In genomic region chr1:198893763-198894444, GRCh38 we compare ENCODE assay signal across 26 cellular contexts.
DNase-seq lines count a peak whose midpoint lies in the region; ATAC-seq and TF ChIP-seq lines count a peak whose summit lies in the region.
"Had no signal": no experiment of that assay in that cellular context is flagged by ENCODE, and none has a peak within 500 bp of the region (broad histone marks: within the 10 kb centered on the region; RNA-seq: fewer than 3 reads in every experiment).

No MANE protein-coding gene starts in this region.

- H3K9me3 Mint-ChIP-seq in endothelial cell (ENCODE audit: unreplicated experiment) (no peaks in the 10 kb centered on the region), osteocyte (ENCODE audit: unreplicated experiment) (no peaks in the 10 kb centered on the region)
- H3K9me3 Mint-ChIP-seq: activated T-cell treated with anti-CD3 and anti-CD28 coated beads, Interleukin-2, amount 50 U/mL, for 72 hours; CD4-positive, CD25-positive, alpha-beta regulatory T cell; memory B cell; stimulated activated naive CD8-positive, alpha-beta T cell treated with anti-CD3 and anti-CD28 coated beads, Interleukin-15, Interleukin-2, amounts not matched to agents 100 ng/mL and 50 ng/mL, for 24 hours had no signal

- peaks cover 24% of the 10 kb centered on the region for H3K4me1 ChIP-seq in GM23248 (ENCODE audit: insufficient read depth)
- H3K4me1 ChIP-seq in adipocyte (ENCODE audit: control insufficient read depth, insufficient read depth, low read length), result peaks cover 7% of the 10 kb centered on the region
- H3K4me1 ChIP-seq: colonic mucosa, HAP-1, uterus had no signal

- 98 to 100% methylated on average over 4 of the region's 4 CpGs for WGBS in GM23248 (ENCODE audit: low coverage in 1 of 2, low lambda C conversion rate in 2 of 2, missing lambda C conversion rate in 2 of 2), 2 experiments

- ATAC-seq in GM19397 (IDR thresholded peaks at IDR 0.05; ENCODE audit: unreplicated experiment) (no peak), HG03108 (IDR thresholded peaks at IDR 0.05; ENCODE audit: unreplicated experiment) (no peak)
- ATAC-seq: activated CD8-positive, alpha-beta memory T cell treated with anti-CD3 and anti-CD28 coated beads, Interleukin-2, amount 10 ng/mL, durations not matched to agents 7 days and 5 days; activated T-cell treated with anti-CD3 and anti-CD28 coated beads, Interleukin-2, amount 50 U/mL, for 72 hours had no signal

- H3K9ac ChIP-seq in GM23248 (no peak overlapping the region), adipocyte (ENCODE audit: low read length) (no peak overlapping the region)
- H3K9ac ChIP-seq: KMS-11 had no signal

- H3K9me2 ChIP-seq in GM23248 (ENCODE audit: insufficient read depth), result no peaks in the 10 kb centered on the region

- H3K4me3 ChIP-seq in GM23248, result no peak overlapping the region
- H3K4me3 ChIP-seq in adipocyte (ENCODE audit: low read length), result no peak overlapping the region
- H3K4me3 ChIP-seq: adrenal gland, colonic mucosa, HAP-1, uterus had no signal

- H2AFZ ChIP-seq in GM23248, result no peak overlapping the region

- H3K4me1 Mint-ChIP-seq in endothelial cell (ENCODE audit: unreplicated experiment) (peaks cover 40% of the 10 kb centered on the region), osteocyte (ENCODE audit: unreplicated experiment) (peaks cover 60% of the 10 kb centered on the region)
- H3K4me1 Mint-ChIP-seq: activated CD8-positive, alpha-beta memory T cell treated with anti-CD3 and anti-CD28 coated beads, Interleukin-2, amount 10 ng/mL, durations not matched to agents 7 days and 5 days; memory B cell had no signal

- H3K36me3 Mint-ChIP-seq in endothelial cell (ENCODE audit: low read depth, unreplicated experiment) (no peaks in the 10 kb centered on the region), osteocyte (ENCODE audit: unreplicated experiment) (peaks cover 38% of the 10 kb centered on the region)
- H3K36me3 Mint-ChIP-seq: memory B cell had no signal

- H3K79me2 ChIP-seq in GM23248 (ENCODE audit: insufficient read depth), result no peaks in the 10 kb centered on the region

- peaks cover 9% of the 10 kb centered on the region for H3F3A ChIP-seq in GM23248 (ENCODE audit: insufficient read depth)

- H4K20me1 ChIP-seq in GM23248 (ENCODE audit: insufficient read depth), result no peaks in the 10 kb centered on the region

- peak overlapping the region; percentile 5 for H3K4me2 ChIP-seq in GM23248 (ENCODE audit: unreplicated experiment)
- H3K4me2 ChIP-seq: KMS-11 had no signal

- peak overlapping the region; percentile 98 for H3K27ac Mint-ChIP-seq in endothelial cell (ENCODE audit: unreplicated experiment)
- peak overlapping the region; percentile 71 for H3K27ac Mint-ChIP-seq in osteocyte (ENCODE audit: unreplicated experiment)
- H3K27ac Mint-ChIP-seq: activated CD8-positive, alpha-beta memory T cell treated with anti-CD3 and anti-CD28 coated beads, Interleukin-2, amount 10 ng/mL, durations not matched to agents 7 days and 5 days; activated T-cell treated with anti-CD3 and anti-CD28 coated beads, Interleukin-2, amount 50 U/mL, for 72 hours; CD4-positive, CD25-positive, alpha-beta regulatory T cell; memory B cell; stimulated activated naive CD8-positive, alpha-beta T cell treated with anti-CD3 and anti-CD28 coated beads, Interleukin-15, Interleukin-2, amounts not matched to agents 100 ng/mL and 50 ng/mL, for 24 hours had no signal

- in situ Hi-C loops in GM23248 (cut with MboI), result no loop called here

- peaks cover 8% of the 10 kb centered on the region for H3K27me3 Mint-ChIP-seq in endothelial cell (ENCODE audit: unreplicated experiment)
- no peaks in the 10 kb centered on the region for H3K27me3 Mint-ChIP-seq in osteocyte (ENCODE audit: unreplicated experiment)
- H3K27me3 Mint-ChIP-seq: activated CD8-positive, alpha-beta memory T cell treated with anti-CD3 and anti-CD28 coated beads, Interleukin-2, amount 10 ng/mL, durations not matched to agents 7 days and 5 days; CD4-positive, CD25-positive, alpha-beta regulatory T cell; memory B cell; stimulated activated naive CD8-positive, alpha-beta T cell treated with anti-CD3 and anti-CD28 coated beads, Interleukin-15, Interleukin-2, amounts not matched to agents 100 ng/mL and 50 ng/mL, for 24 hours had no signal

- H3K27ac ChIP-seq in GM23248, result no peak overlapping the region
- H3K27ac ChIP-seq: adrenal gland, colonic mucosa, KMS-11, RWPE1, uterus, WERI-Rb-1 had no signal

- no peak overlapping the region for H3K4me3 Mint-ChIP-seq in endothelial cell (ENCODE audit: unreplicated experiment)
- no peak overlapping the region for H3K4me3 Mint-ChIP-seq in osteocyte (ENCODE audit: unreplicated experiment)
- H3K4me3 Mint-ChIP-seq: activated CD8-positive, alpha-beta memory T cell treated with anti-CD3 and anti-CD28 coated beads, Interleukin-2, amount 10 ng/mL, durations not matched to agents 7 days and 5 days; activated T-cell treated with anti-CD3 and anti-CD28 coated beads, Interleukin-2, amount 50 U/mL, for 72 hours; CD4-positive, CD25-positive, alpha-beta regulatory T cell; memory B cell; stimulated activated naive CD8-positive, alpha-beta T cell treated with anti-CD3 and anti-CD28 coated beads, Interleukin-15, Interleukin-2, amounts not matched to agents 100 ng/mL and 50 ng/mL, for 24 hours had no signal

- H3K9me3 ChIP-seq in GM23248 (ENCODE audit: low read depth) (no peaks in the 10 kb centered on the region), adipocyte (ENCODE audit: control insufficient read depth, low read length) (no peaks in the 10 kb centered on the region)
- H3K9me3 ChIP-seq: adrenal gland, colonic mucosa, HAP-1, uterus had no signal

- no peak for TF ChIP-seq CTCF in endothelial cell (IDR thresholded peaks at IDR 0.05; ENCODE audit: unreplicated experiment)
- TF ChIP-seq CTCF in osteocyte (IDR thresholded peaks at IDR 0.05), result no peak

- H3K27me3 ChIP-seq in GM23248 (replicated peaks; ENCODE audit: insufficient read depth) (no peaks in the 10 kb centered on the region), adipocyte (replicated peaks; ENCODE audit: control insufficient read depth, insufficient read depth, low read length) (no peaks in the 10 kb centered on the region)
- H3K27me3 ChIP-seq: adrenal gland, colonic mucosa, uterus had no signal

- no peak for DNase-seq in GM23248
- DNase-seq in adipocyte (ENCODE audit: low read depth), result peak; percentile 46
- no peak for DNase-seq in endothelial cell (ENCODE audit: low spot score)
- DNase-seq in osteocyte (ENCODE audit: extremely low spot score, unreplicated experiment), result no peak
- no peak for DNase-seq in COLO829 (ENCODE audit: low spot score)
- no peak for DNase-seq in NAMALWA (ENCODE audit: low spot score)
- DNase-seq: activated CD8-positive, alpha-beta memory T cell treated with anti-CD3 and anti-CD28 coated beads, Interleukin-2, amount 10 ng/mL, durations not matched to agents 7 days and 5 days; activated naive CD4-positive, alpha-beta T cell treated with Interleukin-2 at 50 U/mL for 16 hours; activated T-cell treated with anti-CD3 and anti-CD28 coated beads, Interleukin-2, amount 50 U/mL, for 72 hours; adrenal gland; CD4-positive, CD25-positive, alpha-beta regulatory T cell; colonic mucosa; hippocampal formation; NCI-H1436; NCI-H2081 treated with DMSO at 0.1 percent for 48 hours; NCI-H446 treated with DMSO at 0.1 percent for 48 hours; T1000; uterus; WERI-Rb-1 had no signal

- H3K36me3 ChIP-seq in GM23248 (ENCODE audit: low read depth) (no peaks in the 10 kb centered on the region), adipocyte (ENCODE audit: control insufficient read depth, insufficient read depth, low read length, severe bottlenecking) (peaks cover 2% of the 10 kb centered on the region)
- H3K36me3 ChIP-seq: adrenal gland, colonic mucosa, uterus had no signal
